Comparison of ENCODE assay signal across 11 cellular contexts in genomic region chr2:3403587-3404334, GRCh38. TPM values are rescaled to one million over a fixed set of nuclear protein-coding genes. Genes with fewer than 3 reads are reported as not detected.
DNase-seq lines count a peak whose midpoint lies in the region; ATAC-seq, FAIRE-seq and TF ChIP-seq lines count a peak whose summit lies in the region.
"Had no signal": no experiment of that assay in that cellular context is flagged by ENCODE, and none has a peak within 500 bp of the region (broad histone marks: within the 10 kb centered on the region; RNA-seq: fewer than 3 reads in every experiment).

No MANE protein-coding gene starts in this region.

- BruUV-seq in Calu3 (replicated peaks; lab: Mats Ljungman, UMichigan), result no TSS peak

- POLR2A ChIA-PET in CD8-positive, alpha-beta T cell (lab: Charles Lee), result no interaction called here

- intact Hi-C loops in Calu3 (cut with micrococcal nuclease; ENCODE audit: unreplicated experiment), result no loop called here
- intact Hi-C loops in CD8-positive, alpha-beta T cell (cut with DNase I, micrococcal nuclease), result no loop called here

- peak overlapping the region; percentile 9; the same call in 1 of the 2 replicates for H3K27ac ChIP-seq in DOHH2 (ENCODE audit: low read depth, low read length)
- no peak overlapping the region for H3K27ac ChIP-seq in CD8-positive, alpha-beta T cell (ENCODE audit: low read depth, low read length)

- DNase-seq in GM19239 (ENCODE audit: insufficient read length, low spot score) (peak; percentile 54), Calu3 (no peak), chondrocyte (ENCODE audit: low spot score) (no peak)
- DNase-seq in activated CD4-positive, CD25-positive, alpha-beta regulatory T cell (lab: John Stamatoyannopoulos, UW), result no peak
- DNase-seq in CD8-positive, alpha-beta T cell, result no peak
- DNase-seq: activated CD8-positive, alpha-beta memory T cell treated with anti-CD3 and anti-CD28 coated beads, Interleukin-2, amount 50 U/mL, for 4 hours had no signal

- H3K36me3 Mint-ChIP-seq in Calu3 (ENCODE audit: insufficient read depth, unreplicated experiment), result peaks cover 7% of the 10 kb centered on the region
- H3K36me3 Mint-ChIP-seq in CD8-positive, alpha-beta T cell, result peaks cover 67% of the 10 kb centered on the region
- peaks cover 15% of the 10 kb centered on the region for H3K36me3 Mint-ChIP-seq in chondrocyte (ENCODE audit: low read depth)

- H3K27ac Mint-ChIP-seq in Calu3 (ENCODE audit: unreplicated experiment) (no peak overlapping the region), chondrocyte (ENCODE audit: unreplicated experiment) (no peak overlapping the region)
- no peak overlapping the region for H3K27ac Mint-ChIP-seq in CD8-positive, alpha-beta T cell

- H3K4me2 ChIP-seq in DOHH2 (ENCODE audit: low read length), result peak overlapping the region; percentile 12

- H3K9me3 ChIP-seq in DOHH2 (ENCODE audit: control insufficient read depth, insufficient read depth, low read length), result no peaks in the 10 kb centered on the region
- no peaks in the 10 kb centered on the region for H3K9me3 ChIP-seq in CD8-positive, alpha-beta T cell (ENCODE audit: low read length)

- peaks cover 15% of the 10 kb centered on the region for H3K4me1 ChIP-seq in DOHH2 (ENCODE audit: control insufficient read depth, low read length)
- H3K4me1 ChIP-seq in CD8-positive, alpha-beta T cell (ENCODE audit: insufficient read depth, low read length), result no peaks in the 10 kb centered on the region

- H3K9me2 ChIP-seq in DOHH2 (replicated peaks; ENCODE audit: control insufficient read depth, low read length), result no peaks in the 10 kb centered on the region

- peaks cover 53% of the 10 kb centered on the region for H3K36me3 ChIP-seq in DOHH2 (ENCODE audit: control insufficient read depth, low read length)
- H3K36me3 ChIP-seq in CD8-positive, alpha-beta T cell (ENCODE audit: insufficient read depth, low read length), result peaks cover 13% of the 10 kb centered on the region

- H3K9me3 Mint-ChIP-seq in Calu3 (ENCODE audit: low read depth, unreplicated experiment) (no peaks in the 10 kb centered on the region), chondrocyte (ENCODE audit: low read depth) (no peaks in the 10 kb centered on the region)
- no peaks in the 10 kb centered on the region for H3K9me3 Mint-ChIP-seq in CD8-positive, alpha-beta T cell

- TF ChIP-seq CTCF in DOHH2 (IDR thresholded peaks at IDR 0.05; ENCODE audit: low read depth, low read length, poor library complexity, severe bottlenecking) (no peak), Calu3 (IDR thresholded peaks at IDR 0.05; ENCODE audit: unreplicated experiment) (no peak), chondrocyte (IDR thresholded peaks at IDR 0.05) (no peak)
- TF ChIP-seq CTCF in CD8-positive, alpha-beta T cell (IDR thresholded peaks at IDR 0.05), result no peak

- H4K20me1 ChIP-seq in DOHH2 (ENCODE audit: control insufficient read depth, insufficient read depth, low read depth, low read length), result no peaks in the 10 kb centered on the region

- CTCF ChIA-PET in Calu3 (lab: Charles Lee), result no interaction called here
- CTCF ChIA-PET in CD8-positive, alpha-beta T cell (lab: Charles Lee), result no interaction called here

- H3K4me3 ChIP-seq in DOHH2 (ENCODE audit: low read length), result no peak overlapping the region
- no peak overlapping the region for H3K4me3 ChIP-seq in CD8-positive, alpha-beta T cell (ENCODE audit: low read depth, low read length)

- H3K27me3 ChIP-seq in DOHH2 (ENCODE audit: control insufficient read depth, low read length), result no peaks in the 10 kb centered on the region
- H3K27me3 ChIP-seq in CD8-positive, alpha-beta T cell (ENCODE audit: insufficient read depth, low read length), result no peaks in the 10 kb centered on the region

- no peaks in the 10 kb centered on the region for H3K4me1 Mint-ChIP-seq in Calu3 (ENCODE audit: low read depth, unreplicated experiment)
- peaks cover 23% of the 10 kb centered on the region for H3K4me1 Mint-ChIP-seq in CD8-positive, alpha-beta T cell (ENCODE audit: low read depth)
- H3K4me1 Mint-ChIP-seq in chondrocyte (ENCODE audit: low read depth), result no peaks in the 10 kb centered on the region

- peak; percentile 49 for FAIRE-seq in GM19239 (lab: Jason Lieb, UNC)

- H3F3A ChIP-seq in DOHH2 (ENCODE audit: control insufficient read depth, insufficient read depth), result no peaks in the 10 kb centered on the region

- no peak overlapping the region for H3K4me3 Mint-ChIP-seq in Calu3 (ENCODE audit: low read depth, unreplicated experiment)
- H3K4me3 Mint-ChIP-seq in CD8-positive, alpha-beta T cell, result no peak overlapping the region
- no peak overlapping the region for H3K4me3 Mint-ChIP-seq in chondrocyte (ENCODE audit: unreplicated experiment)

- H3K27me3 Mint-ChIP-seq in Calu3 (ENCODE audit: unreplicated experiment) (no peaks in the 10 kb centered on the region), chondrocyte (ENCODE audit: low read depth) (no peaks in the 10 kb centered on the region)
- no peaks in the 10 kb centered on the region for H3K27me3 Mint-ChIP-seq in CD8-positive, alpha-beta T cell (ENCODE audit: low read depth)

- H3K79me2 ChIP-seq in DOHH2 (ENCODE audit: control insufficient read depth, low read length), result peaks cover 11% of the 10 kb centered on the region

- ATAC-seq in HG02623 (IDR thresholded peaks at IDR 0.05; ENCODE audit: unreplicated experiment) (peak; percentile 99), HG03457 (IDR thresholded peaks at IDR 0.05; ENCODE audit: unreplicated experiment) (peak; percentile 98)
- ATAC-seq in CD8-positive, alpha-beta T cell, result no peak
- ATAC-seq: sciatic nerve, SK-N-SH treated with all-trans-retinoic acid at 6 μM for 48 hours had no signal

RNA-seq across cellular contexts. Expression of gene TRAPPC12, which starts 24.3 kb away (rescaled TPM):
- total RNA-seq in Calu3 (2022), result 77.0 and 88.5 TPM in 2 replicates
- 10 to 100 TPM; 33.3 to 35.1 TPM for total RNA-seq in CD8-positive, alpha-beta T cell
- 71.0 to 92.9 TPM (median 73.3 TPM) in 3 replicates for total RNA-seq in chondrocyte

RNA-seq across cellular contexts. Expression of gene EIPR1, which starts 26.1 kb away (rescaled TPM):
- total RNA-seq in Calu3 (2022) (31.7 and 34.4 TPM in 2 replicates), chondrocyte (17.8 to 26.8 TPM (median 18.2 TPM) in 3 replicates)
- 1 to 10 TPM; 7.1 to 9.7 TPM for total RNA-seq in CD8-positive, alpha-beta T cell
